2 cellular contexts compared by ENCODE assay signal in the genomic region with DNA sequence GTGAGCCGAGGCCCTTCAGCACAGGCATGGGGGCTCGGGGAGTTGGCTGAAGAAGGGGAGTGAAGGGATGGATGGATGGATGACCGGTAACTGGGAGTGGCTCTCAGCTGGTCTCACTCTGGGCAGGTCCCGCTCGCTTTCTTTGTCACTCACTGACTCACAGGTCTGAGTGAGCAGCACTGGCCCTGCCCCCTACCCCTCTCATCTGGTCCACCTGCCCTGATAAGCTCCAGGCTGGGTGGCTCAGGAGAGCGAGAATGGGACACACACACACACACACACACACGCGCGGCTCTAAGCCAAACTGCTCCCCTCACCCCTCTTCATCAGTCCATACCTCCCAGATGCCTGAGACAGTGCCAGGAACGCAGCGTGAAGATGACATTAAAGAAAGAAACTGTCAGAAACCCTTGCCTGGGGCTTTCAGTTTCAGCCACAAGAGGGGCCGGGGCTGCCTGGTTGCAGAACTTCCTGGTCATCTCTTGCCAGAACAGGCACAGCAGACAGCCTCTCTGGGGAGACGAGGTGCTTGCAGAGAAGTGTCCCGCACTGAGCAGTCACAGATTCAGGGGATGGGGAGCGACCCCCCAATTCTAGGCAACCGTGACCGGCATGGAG.
TF ChIP-seq lines count a peak whose summit lies in the region.

No MANE protein-coding gene starts in this region.

TF ChIP-seq in IMR-90, 13 proteins besides CTCF, POLR2A, EP300 and RAD21:
- TF ChIP-seq MAZ (IDR thresholded peaks at IDR 0.05; ENCODE audit: borderline replicate concordance, low read depth, low read length) (no peak), FOS (IDR thresholded peaks at IDR 0.05; ENCODE audit: low read depth, low read length) (no peak), SMC3 (IDR thresholded peaks at IDR 0.05; ENCODE audit: low read depth, low read length) (no peak), MAFK (IDR thresholded peaks at IDR 0.05; ENCODE audit: low read depth, low read length) (no peak), RFX5 (IDR thresholded peaks at IDR 0.05; ENCODE audit: low read depth, low read length) (no peak), CHD1 (IDR thresholded peaks at IDR 0.05; ENCODE audit: low read depth, low read length) (no peak), MXI1 (IDR thresholded peaks at IDR 0.05; ENCODE audit: borderline replicate concordance, low read depth, low read length) (no peak), NFE2L2 (IDR thresholded peaks at IDR 0.05; ENCODE audit: low read depth, low read length) (no peak), BHLHE40 (IDR thresholded peaks at IDR 0.05; ENCODE audit: low read depth, low read length) (no peak), CEBPB (IDR thresholded peaks at IDR 0.05; ENCODE audit: low read depth, low read length) (no peak), RCOR1 (IDR thresholded peaks at IDR 0.05; ENCODE audit: insufficient replicate concordance, low read length) (no peak)
- TF ChIP-seq, protein P1, sequence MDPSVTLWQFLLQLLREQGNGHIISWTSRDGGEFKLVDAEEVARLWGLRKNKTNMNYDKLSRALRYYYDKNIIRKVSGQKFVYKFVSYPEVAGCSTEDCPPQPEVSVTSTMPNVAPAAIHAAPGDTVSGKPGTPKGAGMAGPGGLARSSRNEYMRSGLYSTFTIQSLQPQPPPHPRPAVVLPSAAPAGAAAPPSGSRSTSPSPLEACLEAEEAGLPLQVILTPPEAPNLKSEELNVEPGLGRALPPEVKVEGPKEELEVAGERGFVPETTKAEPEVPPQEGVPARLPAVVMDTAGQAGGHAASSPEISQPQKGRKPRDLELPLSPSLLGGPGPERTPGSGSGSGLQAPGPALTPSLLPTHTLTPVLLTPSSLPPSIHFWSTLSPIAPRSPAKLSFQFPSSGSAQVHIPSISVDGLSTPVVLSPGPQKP (IDR thresholded peaks at IDR 0.05; ENCODE audit: borderline replicate concordance, low read depth, low read length): no peak
- TF ChIP-seq, protein P2, sequence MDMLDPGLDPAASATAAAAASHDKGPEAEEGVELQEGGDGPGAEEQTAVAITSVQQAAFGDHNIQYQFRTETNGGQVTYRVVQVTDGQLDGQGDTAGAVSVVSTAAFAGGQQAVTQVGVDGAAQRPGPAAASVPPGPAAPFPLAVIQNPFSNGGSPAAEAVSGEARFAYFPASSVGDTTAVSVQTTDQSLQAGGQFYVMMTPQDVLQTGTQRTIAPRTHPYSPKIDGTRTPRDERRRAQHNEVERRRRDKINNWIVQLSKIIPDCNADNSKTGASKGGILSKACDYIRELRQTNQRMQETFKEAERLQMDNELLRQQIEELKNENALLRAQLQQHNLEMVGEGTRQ (IDR thresholded peaks at IDR 0.05; ENCODE audit: low read depth, low read length): no peak

TF ChIP-seq in H1, 55 proteins besides CTCF, POLR2A, EP300 and RAD21:
- TF ChIP-seq TBP (IDR thresholded peaks at IDR 0.05; ENCODE audit: low read depth, low read length) (no peak), ASH2L (IDR thresholded peaks at IDR 0.05; ENCODE audit: low read length) (no peak)
